15 cellular contexts compared by ENCODE assay signal in the genomic region with DNA sequence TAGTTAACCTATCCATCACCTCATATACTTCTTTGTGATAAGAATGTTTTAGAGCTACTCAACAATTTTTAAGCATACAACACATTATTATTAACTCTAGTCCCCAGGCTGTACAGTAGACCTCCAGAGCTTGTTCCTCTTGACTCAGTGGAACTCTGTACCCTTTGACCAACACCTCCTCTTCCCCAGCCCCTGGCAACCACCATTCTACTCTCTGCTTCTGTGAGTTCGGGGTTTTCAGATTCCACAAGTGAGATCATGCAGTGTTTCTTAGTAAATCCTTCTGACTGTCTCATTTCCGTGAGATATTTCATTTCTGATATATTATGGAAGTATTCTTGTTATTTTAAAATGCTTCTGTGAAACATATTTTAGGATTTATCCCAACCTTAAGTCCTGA.
DNase-seq lines count a peak whose midpoint lies in the region; ATAC-seq and TF ChIP-seq lines count a peak whose summit lies in the region.
"Had no signal": no experiment of that assay in that cellular context is flagged by ENCODE, and none has a peak within 500 bp of the region (broad histone marks: within the 10 kb centered on the region; RNA-seq: fewer than 3 reads in every experiment).

No MANE protein-coding gene starts in this region.

- H3K9me3 ChIP-seq in mammary epithelial cell (replicated peaks; ENCODE audit: insufficient read depth, low read length) (no peaks in the 10 kb centered on the region), left lung (no peaks in the 10 kb centered on the region)
- H3K9me3 ChIP-seq: BLaER1 treated with 17β-estradiol and CSF1 and Interleukin-3, amounts not matched to agents 10 nM and 100 nM; SJCRH30 had no signal

- TF ChIP-seq CTCF in MCF 10A (IDR thresholded peaks at IDR 0.05; ENCODE audit: unreplicated experiment) = no peak
- TF ChIP-seq CTCF in mammary epithelial cell (conservative IDR thresholded peaks at IDR 0.05 in 1 of 2, IDR thresholded peaks at IDR 0.05 in 1 of 2; ENCODE audit: extremely low read depth in 1 of 2, insufficient read depth in 1 of 2, low read depth in 1 of 2, low read length in 2 of 2) = no peak
- no peak for TF ChIP-seq CTCF in left lung (IDR thresholded peaks at IDR 0.05)

- H3K27me3 Mint-ChIP-seq in MCF 10A (ENCODE audit: insufficient read depth, unreplicated experiment) = no peaks in the 10 kb centered on the region
- no peaks in the 10 kb centered on the region for H3K27me3 Mint-ChIP-seq in activated T-helper 17 cell treated with anti-CD3 and anti-CD28 coated beads, Interleukin-2, amount 50 U/mL, for 72 hours

- POLR2A ChIA-PET in MCF 10A (lab: Yijun Ruan, JAX) = no interaction called here

- DNase-seq in MCF 10A (ENCODE audit: unreplicated experiment) (no peak), mammary epithelial cell (no peak), iris pigment epithelial cell (ENCODE audit: low read depth) (peak; percentile 34), left lung (no peak), H4 (ENCODE audit: low spot score) (no peak)
- DNase-seq in stimulated activated CD4-positive, alpha-beta T cell treated with anti-CD3 and anti-CD28 coated beads, Interleukin-4, amount 100 ng/mL, for 24 hours = no peak
- DNase-seq: DMS79 treated with DMSO at 0.1 percent for 48 hours, GM23248, KBM-7, NCI-H1105 treated with DMSO at 0.1 percent for 48 hours, NCI-H1694, SJCRH30 had no signal

- H3K36me3 ChIP-seq in mammary epithelial cell (ENCODE audit: insufficient read depth, low read length) = peaks cover 30% of the 10 kb centered on the region
- peaks cover 0 to 90% of the 10 kb centered on the region in 2 donors for H3K36me3 ChIP-seq in left lung

- no peak overlapping the region for H3K9ac ChIP-seq in mammary epithelial cell (ENCODE audit: insufficient read depth, low read length)
- H3K9ac ChIP-seq: BLaER1 treated with 17β-estradiol and CSF1 and Interleukin-3, amounts not matched to agents 10 nM and 100 nM; GM23248 had no signal

- peaks cover 58% of the 10 kb centered on the region for H3K36me3 Mint-ChIP-seq in MCF 10A (ENCODE audit: insufficient read depth, unreplicated experiment)
- peaks cover 100% of the 10 kb centered on the region for H3K36me3 Mint-ChIP-seq in activated T-helper 17 cell treated with anti-CD3 and anti-CD28 coated beads, Interleukin-2, amount 50 U/mL, for 72 hours (ENCODE audit: low read depth)

- CTCF ChIA-PET in MCF 10A (lab: Yijun Ruan, JAX) (interaction anchor here (0.6 to 2.7 kb wide), 2 partner anchors 645 to 1421 kb away, joined by 3 to 10 read pairs; no protein-coding TSS in a partner anchor), mammary epithelial cell (lab: Charles Lee; ENCODE audit: low non-redundant PET) (no interaction called here)

- no peak overlapping the region for H3K4me3 Mint-ChIP-seq in MCF 10A (ENCODE audit: unreplicated experiment)
- H3K4me3 Mint-ChIP-seq in activated T-helper 17 cell treated with anti-CD3 and anti-CD28 coated beads, Interleukin-2, amount 50 U/mL, for 72 hours = no peak overlapping the region

- in situ Hi-C loops in mammary epithelial cell (cut with MboI; ENCODE audit: low sequenced_read_pairs in 2 of 2) = no loop called here

- BruUV-seq in MCF 10A (replicated peaks; lab: Mats Ljungman, UMichigan) (no TSS peak), mammary epithelial cell (replicated peaks; lab: Mats Ljungman, UMichigan) (no TSS peak)

- peak; percentile 72 for ATAC-seq in activated T-helper 17 cell treated with anti-CD3 and anti-CD28 coated beads, Interleukin-2, amount 50 U/mL, for 72 hours (replicated peaks)
- no peak for ATAC-seq in left lung
- ATAC-seq: Panc1 had no signal

- H3K27me3 ChIP-seq in mammary epithelial cell (ENCODE audit: insufficient read depth, low read length) = no peaks in the 10 kb centered on the region
- no peaks in the 10 kb centered on the region for H3K27me3 ChIP-seq in left lung
- H3K27me3 ChIP-seq: BLaER1 treated with 17β-estradiol and CSF1 and Interleukin-3, amounts not matched to agents 10 nM and 100 nM; SJCRH30 had no signal

- dilution Hi-C loops in mammary epithelial cell (cut with HindIII; ENCODE audit: low sequenced_read_pairs) = no loop called here

- H2AFZ ChIP-seq in mammary epithelial cell (ENCODE audit: low read depth, low read length) = no peak overlapping the region
- H2AFZ ChIP-seq: GM23248 had no signal

- H3K9me3 Mint-ChIP-seq in MCF 10A (ENCODE audit: unreplicated experiment) = no peaks in the 10 kb centered on the region
- H3K9me3 Mint-ChIP-seq in activated T-helper 17 cell treated with anti-CD3 and anti-CD28 coated beads, Interleukin-2, amount 50 U/mL, for 72 hours = no peaks in the 10 kb centered on the region

- H3K79me2 ChIP-seq in mammary epithelial cell (ENCODE audit: insufficient read depth, low read length) = no peaks in the 10 kb centered on the region

- H3K4me1 Mint-ChIP-seq in MCF 10A (ENCODE audit: insufficient read depth, unreplicated experiment) = no peaks in the 10 kb centered on the region
- H3K4me1 Mint-ChIP-seq in activated T-helper 17 cell treated with anti-CD3 and anti-CD28 coated beads, Interleukin-2, amount 50 U/mL, for 72 hours = peaks cover 5% of the 10 kb centered on the region

- no peaks in the 10 kb centered on the region for H4K20me1 ChIP-seq in mammary epithelial cell (ENCODE audit: insufficient read depth, low read length)
- H4K20me1 ChIP-seq: BLaER1 treated with 17β-estradiol and CSF1 and Interleukin-3, amounts not matched to agents 10 nM and 100 nM had no signal

- H3K4me2 ChIP-seq in mammary epithelial cell (ENCODE audit: insufficient read depth, low read depth, low read length) = no peak overlapping the region
- H3K4me2 ChIP-seq: BLaER1 treated with 17β-estradiol and CSF1 and Interleukin-3, amounts not matched to agents 10 nM and 100 nM had no signal

- intact Hi-C loops in MCF 10A (cut with micrococcal nuclease) = no loop called here
- intact Hi-C loops in mammary epithelial cell (cut with micrococcal nuclease) = no loop called here
- intact Hi-C loops in left lung (cut with DNase I) = no loop called here

- H3K27ac ChIP-seq in mammary epithelial cell (ENCODE audit: insufficient read depth, low read depth, low read length) (no peak overlapping the region), left lung (no peak overlapping the region)
- H3K27ac ChIP-seq: BLaER1 treated with 17β-estradiol and CSF1 and Interleukin-3, amounts not matched to agents 10 nM and 100 nM; GM23248; SJCRH30 had no signal

- H3K4me1 ChIP-seq in mammary epithelial cell (ENCODE audit: insufficient read depth, low read length) (no peaks in the 10 kb centered on the region), left lung (no peaks in the 10 kb centered on the region)
- H3K4me1 ChIP-seq: BLaER1 treated with 17β-estradiol and CSF1 and Interleukin-3, amounts not matched to agents 10 nM and 100 nM; SJCRH30 had no signal

- H3K4me3 ChIP-seq in mammary epithelial cell (replicated peaks in 1 of 3; ENCODE audit: insufficient read depth in 1 of 3, low read depth in 2 of 3, low read length in 3 of 3) (no peak overlapping the region), left lung (no peak overlapping the region)
- H3K4me3 ChIP-seq: BLaER1 treated with 17β-estradiol and CSF1 and Interleukin-3, amounts not matched to agents 10 nM and 100 nM; GM23248; SJCRH30 had no signal

- H3K27ac Mint-ChIP-seq in MCF 10A (ENCODE audit: low read depth, unreplicated experiment) = peak overlapping the region; percentile 35
- peak overlapping the region; percentile 70 for H3K27ac Mint-ChIP-seq in activated T-helper 17 cell treated with anti-CD3 and anti-CD28 coated beads, Interleukin-2, amount 50 U/mL, for 72 hours

- 100% methylated on average over 2 of the region's 2 CpGs for WGBS in mammary epithelial cell (ENCODE audit: low coverage, missing lambda C conversion rate)
